In the genomic region with DNA sequence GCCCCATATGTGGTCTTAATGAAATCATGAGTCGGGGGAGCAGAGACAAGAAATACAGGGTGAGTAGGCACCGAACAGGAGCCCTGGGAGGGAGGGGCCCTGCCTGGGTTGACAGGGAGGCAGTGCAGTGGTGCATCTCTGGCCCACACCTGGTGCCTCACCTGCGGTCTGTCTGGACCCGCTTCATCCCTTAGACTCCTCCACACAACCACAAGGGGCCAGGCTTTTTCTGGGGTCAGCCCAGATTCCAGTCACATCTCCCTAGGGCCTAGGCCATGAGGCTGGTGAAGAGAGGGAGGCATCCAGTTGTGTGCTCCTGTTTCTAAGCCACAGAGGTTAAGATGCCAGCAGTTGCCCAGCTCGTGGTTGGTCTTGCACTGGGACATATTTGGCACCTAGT, we compare ENCODE assay signal across 19 cellular contexts.
DNase-seq lines count a peak whose midpoint lies in the region; ATAC-seq, FAIRE-seq and TF ChIP-seq lines count a peak whose summit lies in the region.
"Had no signal": no experiment of that assay in that cellular context is flagged by ENCODE, and none has a peak within 500 bp of the region (broad histone marks: within the 10 kb centered on the region; RNA-seq: fewer than 3 reads in every experiment).

No MANE protein-coding gene starts in this region.

- H3K9me3 ChIP-seq in H1 (ENCODE audit: insufficient read depth in 2 of 2, low read depth in 1 of 2, low read length in 1 of 2) (no peaks in the 10 kb centered on the region), tibial artery (no peaks in the 10 kb centered on the region)
- H3K9me3 ChIP-seq: A549, HAP-1 had no signal

- no peak overlapping the region for H3K18ac ChIP-seq in H1 (ENCODE audit: extremely low read depth, low read length)

- H3K27ac ChIP-seq in GM23338 (ENCODE audit: low read depth), result no peak overlapping the region
- H3K27ac ChIP-seq in H1 (ENCODE audit: low read depth, low read length), result no peak overlapping the region
- peak overlapping the region; percentile 15 to 25 for H3K27ac ChIP-seq in tibial artery
- H3K27ac ChIP-seq: 22Rv1, A549, C4-2B had no signal

- no peak for ATAC-seq in activated naive CD8-positive, alpha-beta T cell treated with anti-CD3 and anti-CD28 coated beads, Interleukin-2, amount 10 ng/mL, durations not matched to agents 7 days and 5 days (ENCODE audit: low read depth)
- ATAC-seq in GM23338, result peak; percentile 63
- ATAC-seq: A549 had no signal

- H3K9me2 ChIP-seq in GM23338 (ENCODE audit: insufficient read depth), result no peaks in the 10 kb centered on the region

- no peak for TF ChIP-seq EP300 in H1 (IDR thresholded peaks at IDR 0.05; ENCODE audit: borderline replicate concordance in 1 of 2, low read depth in 2 of 2, low read length in 2 of 2)

- H3K27me3 ChIP-seq in GM23338 (ENCODE audit: insufficient read depth) (no peaks in the 10 kb centered on the region), H1 (replicated peaks in 1 of 4; ENCODE audit: control insufficient read depth in 3 of 4, extremely low read depth in 1 of 4, insufficient read depth in 3 of 4, low read length in 3 of 4) (no peaks in the 10 kb centered on the region), tibial artery (no peaks in the 10 kb centered on the region)

- no peaks in the 10 kb centered on the region for H3K79me1 ChIP-seq in H1 (ENCODE audit: low read depth, low read length)

- TF ChIP-seq POLR2A in H1 (IDR thresholded peaks at IDR 0.05; ENCODE audit: control extremely low read depth in 1 of 2, low read depth in 2 of 2, low read length in 2 of 2), result no peak

- intact Hi-C loops in tibial artery (cut with DNase I; ENCODE audit: low total_unique reads), result no loop called here

- H2BK12ac ChIP-seq in H1 (ENCODE audit: low read depth, low read length), result 0 out of 2 replicates have a peak overlapping the region, but pooled peaks have one; percentile 9

- no peak for TF ChIP-seq CTCF in GM23338 (conservative IDR thresholded peaks at IDR 0.05; ENCODE audit: low read depth in 2 of 2)
- TF ChIP-seq CTCF in H1 (IDR thresholded peaks at IDR 0.05; ENCODE audit: control extremely low read depth in 1 of 3, insufficient read depth in 1 of 3, low read depth in 1 of 3, low read length in 3 of 3), result no peak
- no peak for TF ChIP-seq CTCF in tibial artery (IDR thresholded peaks at IDR 0.05)

- peaks cover 2% of the 10 kb centered on the region for H3K9me3 Mint-ChIP-seq in activated naive CD8-positive, alpha-beta T cell treated with anti-CD3 and anti-CD28 coated beads, Interleukin-2, amount 10 ng/mL, durations not matched to agents 7 days and 5 days
- no peaks in the 10 kb centered on the region for H3K9me3 Mint-ChIP-seq in activated naive CD8-positive, alpha-beta T cell treated with anti-CD3 and anti-CD28 coated beads for 36 hours
- no peaks in the 10 kb centered on the region; the same call in 2 of the 3 replicates for H3K9me3 Mint-ChIP-seq in GM23338
- H3K9me3 Mint-ChIP-seq: CD4-positive, alpha-beta T cell had no signal

- DNase-seq in activated naive CD8-positive, alpha-beta T cell treated with anti-CD3 and anti-CD28 coated beads, Interleukin-2, amount 10 ng/mL, durations not matched to agents 7 days and 5 days, result no peak
- DNase-seq in activated naive CD8-positive, alpha-beta T cell treated with anti-CD3 and anti-CD28 coated beads for 36 hours, result no peak
- no peak for DNase-seq in GM23338 (ENCODE audit: low spot score)
- DNase-seq in H1 (ENCODE audit: low read depth in 1 of 2, low spot score in 2 of 2), result no peak
- DNase-seq in tibial artery, result no peak
- no peak for DNase-seq in amniotic stem cell (lab: John Stamatoyannopoulos, UW)
- no peak for DNase-seq in activated CD4-positive, alpha-beta T cell treated with anti-CD3 and anti-CD28 coated beads for 48 hours
- DNase-seq: AML-193; CD4-positive, alpha-beta T cell; DMS153; DMS79; GDM1; GOT3 had no signal

- H4K5ac ChIP-seq in H1 (ENCODE audit: insufficient read length, low read depth, low read length), result no peak overlapping the region

- H2BK120ac ChIP-seq in H1 (replicated peaks; ENCODE audit: low read depth, low read length), result no peak overlapping the region

- no peak overlapping the region for H4K8ac ChIP-seq in H1 (ENCODE audit: extremely low read depth, insufficient read depth, low read length)

- H2BK5ac ChIP-seq in H1 (ENCODE audit: low read depth, low read length), result no peak overlapping the region

- peak overlapping the region; percentile 28 for H3K27ac Mint-ChIP-seq in activated naive CD8-positive, alpha-beta T cell treated with anti-CD3 and anti-CD28 coated beads, Interleukin-2, amount 10 ng/mL, durations not matched to agents 7 days and 5 days
- no peak overlapping the region for H3K27ac Mint-ChIP-seq in activated naive CD8-positive, alpha-beta T cell treated with anti-CD3 and anti-CD28 coated beads for 36 hours
- H3K27ac Mint-ChIP-seq in GM23338, result no peak overlapping the region
- H3K27ac Mint-ChIP-seq: CD4-positive, alpha-beta T cell had no signal

- peak in 1 of 2 experiments; percentile 17; a peak in 1 of 4 replicates for TF ChIP-seq RAD21 in H1 (IDR thresholded peaks at IDR 0.05 in 1 of 2, conservative IDR thresholded peaks at IDR 0.05 in 1 of 2; ENCODE audit: low read depth in 2 of 2, low read length in 2 of 2)

- H3K79me2 ChIP-seq in GM23338 (replicated peaks; ENCODE audit: insufficient read depth), result no peaks in the 10 kb centered on the region
- no peaks in the 10 kb centered on the region for H3K79me2 ChIP-seq in H1 (ENCODE audit: control insufficient read depth in 1 of 2, insufficient read depth in 2 of 2, low read length in 2 of 2)

- no peaks in the 10 kb centered on the region for H3K36me3 Mint-ChIP-seq in activated naive CD8-positive, alpha-beta T cell treated with anti-CD3 and anti-CD28 coated beads, Interleukin-2, amount 10 ng/mL, durations not matched to agents 7 days and 5 days
- no peaks in the 10 kb centered on the region for H3K36me3 Mint-ChIP-seq in activated naive CD8-positive, alpha-beta T cell treated with anti-CD3 and anti-CD28 coated beads for 36 hours
- no peaks in the 10 kb centered on the region for H3K36me3 Mint-ChIP-seq in GM23338 (ENCODE audit: low read depth)

- H3K4me3 ChIP-seq in GM23338 (no peak overlapping the region), H1 (ENCODE audit: extremely low read depth in 1 of 4, insufficient read depth in 2 of 4, low read depth in 3 of 4, low read length in 4 of 4) (no peak overlapping the region), tibial artery (no peak overlapping the region)
- H3K4me3 ChIP-seq: A549, HAP-1 had no signal

- no peak overlapping the region for H2AK5ac ChIP-seq in H1 (ENCODE audit: low read depth, low read length)

- H3K4me1 Mint-ChIP-seq in activated naive CD8-positive, alpha-beta T cell treated with anti-CD3 and anti-CD28 coated beads, Interleukin-2, amount 10 ng/mL, durations not matched to agents 7 days and 5 days, result peaks cover 5% of the 10 kb centered on the region
- H3K4me1 Mint-ChIP-seq in activated naive CD8-positive, alpha-beta T cell treated with anti-CD3 and anti-CD28 coated beads for 36 hours, result no peaks in the 10 kb centered on the region
- H3K4me1 Mint-ChIP-seq in GM23338, result no peaks in the 10 kb centered on the region

- CTCF ChIA-PET in H1 (lab: Charles Lee; ENCODE audit: partially characterized antibody), result interaction anchor here (0.6 to 1.3 kb wide), 5 partner anchors 10 to 239 kb away, joined by 3 to 4 read pairs (median 3); no protein-coding TSS in a partner anchor

- no peak overlapping the region for H3K4ac ChIP-seq in H1 (replicated peaks; ENCODE audit: insufficient read length, low read depth, low read length)

- FAIRE-seq in H1 (lab: Jason Lieb, UNC), result no peak
- FAIRE-seq: A549, GM12892, GM18507 had no signal

- 85% methylated on average over 5 of the region's 5 CpGs; no CpG with 5 or more reads in 1 of the 2 experiments for WGBS in H1 (ENCODE audit: extremely low coverage in 1 of 2, insufficient coverage in 1 of 2, insufficient read length in 1 of 2, insufficient replicate concordance in 2 of 2, low coverage in 1 of 2, low lambda C conversion rate in 2 of 2, missing lambda C conversion rate in 1 of 2), 2 experiments

- no peak overlapping the region for H2BK20ac ChIP-seq in H1 (ENCODE audit: low read length)

- H3F3A ChIP-seq in GM23338 (replicated peaks; ENCODE audit: low read depth), result no peaks in the 10 kb centered on the region

- no peak overlapping the region for H3K4me2 ChIP-seq in GM23338
- H3K4me2 ChIP-seq in H1 (ENCODE audit: insufficient read depth in 1 of 2, low read depth in 2 of 2, low read length in 2 of 2), result no peak overlapping the region
- H3K4me2 ChIP-seq: A549 had no signal

- no peak overlapping the region for H3K4me3 Mint-ChIP-seq in activated naive CD8-positive, alpha-beta T cell treated with anti-CD3 and anti-CD28 coated beads, Interleukin-2, amount 10 ng/mL, durations not matched to agents 7 days and 5 days
- no peak overlapping the region for H3K4me3 Mint-ChIP-seq in activated naive CD8-positive, alpha-beta T cell treated with anti-CD3 and anti-CD28 coated beads for 36 hours
- no peak overlapping the region for H3K4me3 Mint-ChIP-seq in GM23338
- H3K4me3 Mint-ChIP-seq: CD4-positive, alpha-beta T cell had no signal

- no peak overlapping the region for H3K56ac ChIP-seq in H1 (replicated peaks; ENCODE audit: insufficient read length, low read depth, low read length)

- no peak overlapping the region for H2AFZ ChIP-seq in GM23338
- no peak overlapping the region for H2AFZ ChIP-seq in H1 (ENCODE audit: low read length)

- no peak overlapping the region for H3K9ac ChIP-seq in H1 (replicated peaks in 1 of 4; ENCODE audit: extremely low read depth in 1 of 4, low read depth in 3 of 4, low read length in 3 of 4)

- H4K20me1 ChIP-seq in GM23338 (replicated peaks; ENCODE audit: insufficient read depth), result no peaks in the 10 kb centered on the region
- H4K20me1 ChIP-seq in H1 (replicated peaks in 1 of 2; ENCODE audit: control insufficient read depth in 1 of 2, insufficient read depth in 2 of 2, low read length in 2 of 2), result no peaks in the 10 kb centered on the region

- H3K36me3 ChIP-seq in GM23338 (ENCODE audit: insufficient read depth) (no peaks in the 10 kb centered on the region), H1 (ENCODE audit: control insufficient read depth in 2 of 4, insufficient read depth in 4 of 4, low read length in 3 of 4) (no peaks in the 10 kb centered on the region), tibial artery (peaks cover 0 to 19% (median 9%) of the 10 kb centered on the region in 3 donors)
- H3K36me3 ChIP-seq: HAP-1 had no signal

- POLR2A ChIA-PET in activated naive CD8-positive, alpha-beta T cell treated with anti-CD3 and anti-CD28 coated beads, Interleukin-2, amount 10 ng/mL, durations not matched to agents 7 days and 5 days (lab: Charles Lee), result no interaction called here
- POLR2A ChIA-PET in H1 (lab: Charles Lee; ENCODE audit: partially characterized antibody), result no interaction called here

- H3K4me1 ChIP-seq in GM23338 (ENCODE audit: insufficient read depth), result no peaks in the 10 kb centered on the region
- no peaks in the 10 kb centered on the region; a peak in 1 of 7 replicates for H3K4me1 ChIP-seq in H1 (replicated peaks in 1 of 4; ENCODE audit: control insufficient read depth in 3 of 4, insufficient read depth in 4 of 4, low read length in 3 of 4)
- H3K4me1 ChIP-seq in tibial artery, result peaks cover 0 to 29% (median 8%) of the 10 kb centered on the region in 4 donors
- H3K4me1 ChIP-seq: A549, HAP-1 had no signal

- H2BK15ac ChIP-seq in H1 (ENCODE audit: low read length), result no peak overlapping the region

- H3K23ac ChIP-seq in H1 (ENCODE audit: insufficient read length), result no peak overlapping the region

- H3K23me2 ChIP-seq in H1 (ENCODE audit: low read depth, low read length), result peaks cover 3% of the 10 kb centered on the region; the same call in 1 of the 2 replicates

- peaks cover 3% of the 10 kb centered on the region for H3K27me3 Mint-ChIP-seq in activated naive CD8-positive, alpha-beta T cell treated with anti-CD3 and anti-CD28 coated beads, Interleukin-2, amount 10 ng/mL, durations not matched to agents 7 days and 5 days
- H3K27me3 Mint-ChIP-seq in activated naive CD8-positive, alpha-beta T cell treated with anti-CD3 and anti-CD28 coated beads for 36 hours, result peaks cover 2% of the 10 kb centered on the region
- peaks cover 10% of the 10 kb centered on the region for H3K27me3 Mint-ChIP-seq in GM23338 (ENCODE audit: insufficient read depth, low read depth, poor library complexity)
- H3K27me3 Mint-ChIP-seq: CD4-positive, alpha-beta T cell had no signal

- H4K91ac ChIP-seq in H1 (replicated peaks; ENCODE audit: insufficient read length, low read length), result no peak overlapping the region

- no peak overlapping the region for H3K14ac ChIP-seq in H1 (ENCODE audit: insufficient read length)

Comparison
In these comparisons a context has a peak if more than half of its experiments do, and no peak if none do; other contexts are left out.
1. H3K27ac ChIP-seq: peak in tibial artery (2 of 2); none in GM23338 (single experiment) and H1 (single experiment).